In the genomic region with DNA sequence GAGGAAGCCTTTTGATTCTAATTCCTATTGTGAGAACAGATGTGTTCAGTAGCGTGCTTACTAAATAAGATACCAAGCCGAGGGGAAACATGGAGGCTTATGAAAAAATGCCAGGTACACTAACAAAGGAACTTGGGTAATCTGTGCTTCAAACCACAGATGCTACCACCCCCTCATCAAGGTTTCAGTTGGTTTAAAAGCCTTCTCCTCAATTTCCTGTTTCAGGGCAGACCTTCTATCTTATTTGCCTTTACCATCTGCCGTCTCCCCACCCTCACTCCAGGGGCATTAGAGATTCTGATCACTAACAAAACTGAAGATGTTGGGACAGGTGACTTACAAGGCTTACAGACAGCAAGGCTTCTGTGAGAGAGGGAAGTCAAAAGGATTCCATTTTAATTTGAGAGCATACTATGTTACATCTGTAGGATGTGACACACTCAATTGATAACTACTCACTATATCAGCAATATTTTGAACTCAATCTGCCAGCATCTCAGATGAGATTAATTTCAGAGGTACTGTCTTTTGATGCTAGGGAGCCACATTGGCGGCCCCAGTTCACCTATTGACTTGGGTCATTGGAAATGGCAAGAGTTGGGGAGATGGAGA, we compare ENCODE assay signal across 12 cellular contexts.
A peak's percentile ranks its signal among the peaks of the same experiment; 100 is the strongest.
DNase-seq lines count a peak whose midpoint lies in the region; ATAC-seq and TF ChIP-seq lines count a peak whose summit lies in the region.
"Had no signal": no experiment of that assay in that cellular context is flagged by ENCODE, and none has a peak within 500 bp of the region (broad histone marks: within the 10 kb centered on the region; RNA-seq: fewer than 3 reads in every experiment).

No MANE protein-coding gene starts in this region.

- TF ChIP-seq EP300 in ovary (IDR thresholded peaks at IDR 0.05): no peak

- no peak overlapping the region for H2BK12ac ChIP-seq in neuronal stem cell (ENCODE audit: low read length)

- H2BK15ac ChIP-seq in neuronal stem cell (ENCODE audit: low read length): no peak overlapping the region

- H3K79me1 ChIP-seq in neuronal stem cell (ENCODE audit: low read depth, low read length): no peaks in the 10 kb centered on the region

- no peak overlapping the region for H3K9ac ChIP-seq in neuronal stem cell (ENCODE audit: low read depth, low read length, poor library complexity)
- H3K9ac ChIP-seq: parathyroid adenoma had no signal

- ATAC-seq in HG02870 (IDR thresholded peaks at IDR 0.05; ENCODE audit: unreplicated experiment): peak; percentile 59

- no peak overlapping the region for H3K14ac ChIP-seq in neuronal stem cell (ENCODE audit: low read length)

- H3K27me3 Mint-ChIP-seq in activated naive CD4-positive, alpha-beta T cell treated with anti-CD3 and anti-CD28 coated beads, Interleukin-2, amount 50 U/mL, for 24 hours: no peaks in the 10 kb centered on the region

- no peak overlapping the region for H2AFZ ChIP-seq in neuronal stem cell (ENCODE audit: low read length)
- H2AFZ ChIP-seq: parathyroid adenoma had no signal

- 27% methylated on average over 4 of the region's 4 CpGs for WGBS in thymus
- no CpG with 5 or more reads among the region's 4 CpGs for WGBS in neuronal stem cell (ENCODE audit: extremely low coverage in 2 of 2, insufficient read length in 2 of 2, insufficient replicate concordance in 1 of 2), 2 donors
- WGBS in ovary, 3 donors: 71 to 84% (median 83%) methylated on average over 4 of the region's 4 CpGs

- no peak overlapping the region for H3K23ac ChIP-seq in neuronal stem cell (ENCODE audit: low read depth, low read length, poor library complexity)

- DNase-seq in activated naive CD4-positive, alpha-beta T cell treated with Interleukin-2 at 50 U/mL for 16 hours: no peak
- DNase-seq in NCI-H82 treated with DMSO at 0.1 percent for 48 hours (lab: John Stamatoyannopoulos, UW; ENCODE audit: unreplicated experiment) (peak; percentile 55), neuronal stem cell (ENCODE audit: low spot score) (no peak), ovary (no peak)
- no peak for DNase-seq in activated CD4-positive, CD25-positive, alpha-beta regulatory T cell (lab: John Stamatoyannopoulos, UW)
- DNase-seq: amniotic stem cell, BE2C had no signal

- no peak overlapping the region for H2AK5ac ChIP-seq in neuronal stem cell (ENCODE audit: low read depth, low read length)

- H3K4me2 ChIP-seq in neuronal stem cell (ENCODE audit: insufficient read depth, low read length, poor library complexity, severe bottlenecking): no peak overlapping the region

- H4K91ac ChIP-seq in neuronal stem cell (ENCODE audit: low read depth, low read length, poor library complexity): no peak overlapping the region

- intact Hi-C loops in ovary (cut with DNase I): no loop called here

- H3K9me3 ChIP-seq in thymus (ENCODE audit: control insufficient read depth): no peaks in the 10 kb centered on the region
- H3K9me3 ChIP-seq in neuronal stem cell (replicated peaks in 1 of 2; ENCODE audit: control insufficient read depth in 2 of 2, insufficient read depth in 1 of 2, low read depth in 1 of 2, low read length in 2 of 2): no peaks in the 10 kb centered on the region
- no peaks in the 10 kb centered on the region for H3K9me3 ChIP-seq in ovary
- H3K9me3 ChIP-seq: BE2C, Peyer's patch had no signal

- no peak overlapping the region for H3K4me3 ChIP-seq in thymus (ENCODE audit: low read length)
- no peak overlapping the region for H3K4me3 ChIP-seq in neuronal stem cell (ENCODE audit: low read length in 2 of 2)
- no peak overlapping the region for H3K4me3 ChIP-seq in ovary
- H3K4me3 ChIP-seq: Peyer's patch had no signal

- H3K27ac ChIP-seq in thymus (ENCODE audit: low read depth) (peak overlapping the region; percentile 66), neuronal stem cell (replicated peaks; ENCODE audit: low read length) (no peak overlapping the region), ovary (no peak overlapping the region)
- H3K27ac ChIP-seq: parathyroid adenoma, Peyer's patch had no signal

- peaks cover 5% of the 10 kb centered on the region for H3K36me3 Mint-ChIP-seq in activated naive CD4-positive, alpha-beta T cell treated with anti-CD3 and anti-CD28 coated beads, Interleukin-2, amount 50 U/mL, for 24 hours

- H3K4me3 Mint-ChIP-seq in activated naive CD4-positive, alpha-beta T cell treated with anti-CD3 and anti-CD28 coated beads, Interleukin-2, amount 50 U/mL, for 24 hours: peak overlapping the region; percentile 43

- H4K8ac ChIP-seq in neuronal stem cell (ENCODE audit: low read depth, low read length): no peak overlapping the region

- H3K36me3 ChIP-seq in thymus (ENCODE audit: control insufficient read depth, insufficient read depth) (no peaks in the 10 kb centered on the region), neuronal stem cell (replicated peaks in 1 of 2; ENCODE audit: control insufficient read depth in 2 of 2, insufficient read depth in 2 of 2, low read length in 2 of 2) (no peaks in the 10 kb centered on the region), ovary (no peaks in the 10 kb centered on the region)
- H3K36me3 ChIP-seq: BE2C, Peyer's patch had no signal

- H3K27me3 ChIP-seq in thymus (ENCODE audit: control insufficient read depth, insufficient read depth): no peaks in the 10 kb centered on the region
- no peaks in the 10 kb centered on the region for H3K27me3 ChIP-seq in neuronal stem cell (ENCODE audit: control insufficient read depth in 3 of 3, insufficient read depth in 3 of 3, low read depth in 1 of 3, low read length in 3 of 3)
- H3K27me3 ChIP-seq in ovary: no peaks in the 10 kb centered on the region
- H3K27me3 ChIP-seq: BE2C, Peyer's patch had no signal

- peak overlapping the region; percentile 17 for H3K27ac Mint-ChIP-seq in activated naive CD4-positive, alpha-beta T cell treated with anti-CD3 and anti-CD28 coated beads, Interleukin-2, amount 50 U/mL, for 24 hours

- no peak overlapping the region for H2BK5ac ChIP-seq in neuronal stem cell (ENCODE audit: low read length)

- TF ChIP-seq POLR2A in ovary (IDR thresholded peaks at IDR 0.05): no peak

- H3K4me1 Mint-ChIP-seq in activated naive CD4-positive, alpha-beta T cell treated with anti-CD3 and anti-CD28 coated beads, Interleukin-2, amount 50 U/mL, for 24 hours: peaks cover 52% of the 10 kb centered on the region

- H3K4me1 ChIP-seq in thymus (ENCODE audit: control insufficient read depth, insufficient read depth, low read length): peaks cover 9% of the 10 kb centered on the region
- no peaks in the 10 kb centered on the region for H3K4me1 ChIP-seq in neuronal stem cell (ENCODE audit: control insufficient read depth in 2 of 2, insufficient read depth in 1 of 2, low read depth in 1 of 2, low read length in 2 of 2)
- peaks cover 6% of the 10 kb centered on the region for H3K4me1 ChIP-seq in ovary (ENCODE audit: insufficient read depth)
- H3K4me1 ChIP-seq: BE2C, parathyroid adenoma, Peyer's patch had no signal

- H2BK120ac ChIP-seq in neuronal stem cell (ENCODE audit: low read depth, low read length): no peak overlapping the region

- H3K9me3 Mint-ChIP-seq in activated naive CD4-positive, alpha-beta T cell treated with anti-CD3 and anti-CD28 coated beads, Interleukin-2, amount 50 U/mL, for 24 hours: peaks cover 9% of the 10 kb centered on the region

- no peak for TF ChIP-seq CTCF in ovary (IDR thresholded peaks at IDR 0.05)

- H3K4ac ChIP-seq in neuronal stem cell (ENCODE audit: low read length): no peak overlapping the region

- no peak overlapping the region for H3K18ac ChIP-seq in neuronal stem cell (ENCODE audit: low read length)
